8 cellular contexts compared by ENCODE assay signal in the genomic region with DNA sequence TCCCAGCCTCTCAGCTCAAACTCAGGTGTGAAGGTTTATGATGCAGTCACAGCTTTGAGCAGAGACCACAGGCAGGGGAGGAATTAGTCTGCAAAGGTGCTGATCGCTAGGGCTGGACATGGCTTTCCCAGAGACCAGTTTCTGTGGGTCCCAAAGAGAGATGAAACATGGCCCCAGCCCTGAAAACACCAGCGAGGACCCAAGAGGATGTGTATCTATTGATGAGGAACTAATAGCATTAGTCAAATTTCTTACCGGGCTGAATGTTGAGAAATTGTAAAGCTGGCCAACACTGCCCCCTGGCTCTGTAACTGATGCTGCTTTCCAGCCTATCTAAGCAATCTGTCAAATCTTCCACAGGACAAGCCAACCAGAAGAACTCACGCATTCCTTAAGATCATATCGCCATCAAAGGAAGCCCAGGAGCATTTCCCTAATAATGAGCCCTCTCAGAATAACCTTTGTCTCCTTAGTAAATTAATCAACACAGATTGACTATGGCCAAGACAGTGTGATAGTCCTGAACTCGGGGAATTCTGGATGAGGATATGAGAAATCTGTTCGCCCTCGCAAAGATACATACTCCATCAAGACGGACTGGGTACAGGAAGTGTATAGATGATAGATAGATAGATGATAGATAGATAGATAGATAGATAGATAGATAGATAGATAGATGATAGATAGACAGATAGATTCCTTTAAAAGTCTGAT. TPM values are rescaled to one million over a fixed set of nuclear protein-coding genes. Genes with fewer than 3 reads are reported as not detected.
DNase-seq lines count a peak whose midpoint lies in the region; ATAC-seq and TF ChIP-seq lines count a peak whose summit lies in the region.

No MANE protein-coding gene starts in this region.

- peak; percentile 89 for TF ChIP-seq CTCF in AG10803 (conservative IDR thresholded peaks at IDR 0.05; ENCODE audit: low read length)

- intact Hi-C loops in cardiac septum (cut with DNase I): loop anchor here (1.0 to 10.0 kb wide), 3 partner anchors 71 to 329 kb away; a partner anchor contains a TSS

- no peak overlapping the region for H3K4me3 ChIP-seq in AG10803 (ENCODE audit: low read length)

- ATAC-seq in GM18502 (IDR thresholded peaks at IDR 0.05; ENCODE audit: poor library complexity, unreplicated experiment): peak; percentile 80
- peak; percentile 70 for ATAC-seq in HG03442 (IDR thresholded peaks at IDR 0.05; ENCODE audit: unreplicated experiment)
- no peak for ATAC-seq in HG03045 (IDR thresholded peaks at IDR 0.05; ENCODE audit: unreplicated experiment)

- DNase-seq in AG10803 (ENCODE audit: low read depth): peak; percentile 61
- DNase-seq in RKO (ENCODE audit: low spot score): peak; percentile 60
- DNase-seq in activated naive CD8-positive, alpha-beta T cell treated with anti-CD3 and anti-CD28 coated beads, Interleukin-2, amount 50 U/mL, for 16 hours (ENCODE audit: low read depth, low spot score): peak; percentile 34
- peak; percentile 77 for DNase-seq in cardiac septum (ENCODE audit: low spot score)
- DNase-seq in pulmonary artery endothelial cell (ENCODE audit: low read depth, low spot score): peak; percentile 13

RNA-seq across cellular contexts. Expression of a gene that starts 7.8 kb away (rescaled TPM):
- total RNA-seq in cardiac septum: 47.6 TPM
- 5.9 and 22.0 TPM in 2 replicates for total RNA-seq in pulmonary artery endothelial cell

RNA-seq across cellular contexts. Expression of a gene that starts 16.2 kb away (rescaled TPM):
- 0.54 TPM for total RNA-seq in cardiac septum
- total RNA-seq in pulmonary artery endothelial cell: not detected in 2 replicates

Comparison
In these comparisons a context has a peak if more than half of its experiments do, and no peak if none do; other contexts are left out.
1. DNase-seq: peak in every context shown above with its lines; median percentile 77 in cardiac septum; 61 in AG10803; 60 in RKO; 34 in activated naive CD8-positive, alpha-beta T cell treated with anti-CD3 and anti-CD28 coated beads, Interleukin-2, amount 50 U/mL, for 16 hours; 13 in pulmonary artery endothelial cell.